18 cellular contexts compared by ENCODE assay signal in the genomic region with DNA sequence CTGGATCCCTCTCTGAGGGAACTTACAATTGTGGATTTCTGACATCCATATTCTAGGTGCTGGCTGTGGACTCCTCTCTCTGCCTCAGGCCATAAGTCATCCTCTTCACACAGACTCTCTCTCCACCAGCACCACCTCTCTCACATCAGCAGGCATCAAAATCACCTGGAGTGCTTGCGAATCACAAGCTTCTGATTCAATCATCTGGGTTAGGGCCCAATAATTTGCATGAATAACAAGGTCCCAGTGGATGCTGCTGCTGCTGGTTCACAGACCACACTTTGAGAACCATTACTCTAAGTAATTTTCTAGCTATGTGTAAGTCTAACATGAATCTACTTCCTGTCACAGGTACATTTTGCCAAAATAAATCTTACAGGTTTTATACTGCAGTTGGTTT.
A peak's percentile ranks its signal among the peaks of the same experiment; 100 is the strongest.
DNase-seq lines count a peak whose midpoint lies in the region; ATAC-seq, FAIRE-seq and TF ChIP-seq lines count a peak whose summit lies in the region.
"Had no signal": no experiment of that assay in that cellular context is flagged by ENCODE, and none has a peak within 500 bp of the region (broad histone marks: within the 10 kb centered on the region; RNA-seq: fewer than 3 reads in every experiment).

No MANE protein-coding gene starts in this region.

- peaks cover 4% of the 10 kb centered on the region; the same call in 1 of the 2 replicates for H3K36me3 ChIP-seq in ACC112 (ENCODE audit: insufficient read depth, low read length)
- no peaks in the 10 kb centered on the region for H3K36me3 ChIP-seq in GM23248 (ENCODE audit: low read depth)
- no peaks in the 10 kb centered on the region for H3K36me3 ChIP-seq in pancreas

- DNase-seq in GM23248 (peak; percentile 37), fibroblast of the aortic adventitia (ENCODE audit: low read depth) (peak; percentile 16), hepatic stellate cell (ENCODE audit: low spot score) (no peak), cerebellum (ENCODE audit: low spot score) (no peak), pancreas (no peak)
- DNase-seq: activated B cell treated with CpG ODN at 0.5 μM for 24 hours; body of pancreas; effector memory CD4-positive, alpha-beta T cell; H7; NCI-H1436; stimulated activated CD4-positive, alpha-beta T cell treated with anti-CD3 and anti-CD28 coated beads, Interleukin-15, amount 100 ng/mL, for 24 hours; SW 1271; testis had no signal

- in situ Hi-C loops in GM23248 (cut with MboI), result no loop called here

- H3K27me3 ChIP-seq in ACC112 (ENCODE audit: insufficient read depth, low read length), result no peaks in the 10 kb centered on the region
- H3K27me3 ChIP-seq in GM23248 (replicated peaks; ENCODE audit: insufficient read depth), result no peaks in the 10 kb centered on the region
- H3K27me3 ChIP-seq in pancreas, result no peaks in the 10 kb centered on the region
- H3K27me3 ChIP-seq: body of pancreas, testis had no signal

- peak overlapping the region; percentile 99 for H2AFZ ChIP-seq in ACC112 (ENCODE audit: low read length, unreplicated experiment)
- H2AFZ ChIP-seq in GM23248, result peak overlapping the region; percentile 83

- peak overlapping the region; percentile 57 for H3K4me3 ChIP-seq in ACC112 (ENCODE audit: low read depth, low read length)
- H3K4me3 ChIP-seq in GM23248, result peak overlapping the region; percentile 32; the same call in 1 of the 2 replicates
- H3K4me3 ChIP-seq in fibroblast of the aortic adventitia (ENCODE audit: low read depth, low read length), result no peak overlapping the region
- no peak overlapping the region for H3K4me3 ChIP-seq in pancreas
- H3K4me3 ChIP-seq: body of pancreas, testis had no signal

- H3K27me3 Mint-ChIP-seq in activated naive CD8-positive, alpha-beta T cell, result no peaks in the 10 kb centered on the region
- H3K27me3 Mint-ChIP-seq: activated B cell treated with CpG ODN at 0.5 μM for 24 hours, IgD-negative memory B cell had no signal

- H3K27ac ChIP-seq in ACC112 (ENCODE audit: low read depth, low read length) (peak overlapping the region; percentile 66), GM23248 (peak overlapping the region; percentile 22), pancreas (no peak overlapping the region)
- H3K27ac ChIP-seq: body of pancreas, testis had no signal

- H3F3A ChIP-seq in GM23248 (ENCODE audit: insufficient read depth), result no peaks in the 10 kb centered on the region

- peaks cover 6% of the 10 kb centered on the region for H3K4me1 ChIP-seq in ACC112 (ENCODE audit: control insufficient read depth, insufficient read depth, low read length, unreplicated experiment)
- peaks cover 8% of the 10 kb centered on the region; the same call in 1 of the 2 replicates for H3K4me1 ChIP-seq in GM23248 (ENCODE audit: insufficient read depth)
- H3K4me1 ChIP-seq in pancreas, result no peaks in the 10 kb centered on the region
- H3K4me1 ChIP-seq: body of pancreas, testis had no signal

- peaks cover 27% of the 10 kb centered on the region for H3K4me1 Mint-ChIP-seq in activated naive CD8-positive, alpha-beta T cell (ENCODE audit: low read depth)
- H3K4me1 Mint-ChIP-seq: activated B cell treated with CpG ODN at 0.5 μM for 24 hours, IgD-negative memory B cell had no signal

- TF ChIP-seq CTCF in fibroblast of the aortic adventitia (IDR thresholded peaks at IDR 0.05; ENCODE audit: insufficient read depth, low read length) (no peak), pancreas (IDR thresholded peaks at IDR 0.05) (no peak)

- H3K9me3 ChIP-seq in GM23248 (ENCODE audit: low read depth), result no peaks in the 10 kb centered on the region
- no peaks in the 10 kb centered on the region for H3K9me3 ChIP-seq in pancreas
- H3K9me3 ChIP-seq: testis had no signal

- peak overlapping the region; percentile 70 for H3K4me3 Mint-ChIP-seq in activated naive CD8-positive, alpha-beta T cell
- H3K4me3 Mint-ChIP-seq: activated B cell treated with CpG ODN at 0.5 μM for 24 hours, IgD-negative memory B cell had no signal

- ATAC-seq in HG03159 (IDR thresholded peaks at IDR 0.05; ENCODE audit: unreplicated experiment) (no peak), pancreas (no peak)
- ATAC-seq: body of pancreas had no signal

- H3K36me3 Mint-ChIP-seq in activated naive CD8-positive, alpha-beta T cell, result peaks cover 8% of the 10 kb centered on the region
- H3K36me3 Mint-ChIP-seq: IgD-negative memory B cell had no signal

- H3K79me2 ChIP-seq in ACC112 (ENCODE audit: control insufficient read depth, insufficient read depth, low read length, unreplicated experiment) (no peaks in the 10 kb centered on the region), GM23248 (ENCODE audit: insufficient read depth) (no peaks in the 10 kb centered on the region)

- no peaks in the 10 kb centered on the region for H4K20me1 ChIP-seq in GM23248 (ENCODE audit: insufficient read depth)

- 96 to 100% methylated on average over 1 of the region's 1 CpG for WGBS in GM23248 (ENCODE audit: low coverage in 1 of 2, low lambda C conversion rate in 2 of 2, missing lambda C conversion rate in 2 of 2), 2 experiments
- WGBS in pancreas, 2 donors, result 66 to 89% methylated on average over 1 of the region's 1 CpG

- H3K4me2 ChIP-seq in GM23248 (ENCODE audit: unreplicated experiment), result peak overlapping the region; percentile 34

- no peaks in the 10 kb centered on the region; the same call in 1 of the 2 replicates for H3K9me2 ChIP-seq in GM23248 (ENCODE audit: insufficient read depth)

- intact Hi-C loops in pancreas (cut with DNase I), result no loop called here

- peaks cover 8% of the 10 kb centered on the region for H3K9me3 Mint-ChIP-seq in activated naive CD8-positive, alpha-beta T cell (ENCODE audit: low read depth)

- H3K27ac Mint-ChIP-seq in activated naive CD8-positive, alpha-beta T cell, result peak overlapping the region; percentile 95
- H3K27ac Mint-ChIP-seq: activated B cell treated with CpG ODN at 0.5 μM for 24 hours, IgD-negative memory B cell had no signal

- H3K9ac ChIP-seq in GM23248, result peak overlapping the region; percentile 13; the same call in 1 of the 2 replicates

- FAIRE-seq in pancreas (lab: Jason Lieb, UNC), result no peak
- FAIRE-seq: islet of Langerhans had no signal

Comparison
In these comparisons a context has a peak if more than half of its experiments do, and no peak if none do; other contexts are left out.
1. H3K27ac ChIP-seq: peak in ACC112 (single experiment) and GM23248 (single experiment); none in pancreas (0 of 4).
2. H3K4me3 ChIP-seq: peak in ACC112 (single experiment) and GM23248 (single experiment); none in fibroblast of the aortic adventitia (single experiment) and pancreas (0 of 4).
3. DNase-seq: peak in GM23248 (single experiment) and fibroblast of the aortic adventitia (single experiment); none in hepatic stellate cell (single experiment), cerebellum (single experiment) and pancreas (0 of 6).